In the genomic region with DNA sequence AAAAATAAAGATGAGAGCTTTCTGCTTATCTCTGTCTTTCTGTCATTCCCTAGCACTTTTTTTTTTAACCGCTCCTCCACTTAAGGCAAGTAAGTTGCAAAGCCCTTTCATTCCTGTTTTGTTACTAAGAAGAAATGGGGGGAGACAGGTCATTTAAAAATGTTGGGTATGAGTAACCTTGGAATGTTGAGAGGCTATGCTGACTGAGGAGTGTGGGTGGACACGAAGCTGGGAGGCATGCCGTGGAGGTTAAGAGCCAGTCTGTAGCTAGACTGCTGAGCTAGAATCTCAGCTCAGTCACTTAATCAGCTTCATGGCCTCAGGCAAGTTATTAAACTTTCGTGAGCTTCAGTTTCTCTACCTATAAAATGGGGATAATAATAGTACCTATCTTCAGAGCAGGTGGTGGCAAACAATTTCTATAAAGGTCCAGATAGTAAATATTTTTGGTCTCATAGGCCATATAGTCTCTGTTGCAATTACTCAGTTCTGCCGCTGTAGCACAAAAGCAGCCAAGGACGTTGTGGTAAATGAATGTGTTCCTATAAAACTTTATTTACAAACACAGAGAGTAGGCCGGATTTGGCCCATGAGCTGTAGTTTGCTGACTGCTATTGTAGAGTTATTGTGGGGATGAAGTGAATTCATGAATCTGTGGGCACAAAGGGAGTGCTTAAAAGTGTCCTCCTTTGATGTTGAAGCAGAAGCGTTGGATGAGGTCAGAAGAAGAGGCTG, we compare ENCODE assay signal across 14 cellular contexts.
DNase-seq lines count a peak whose midpoint lies in the region; ATAC-seq and TF ChIP-seq lines count a peak whose summit lies in the region.
"Had no signal": no experiment of that assay in that cellular context is flagged by ENCODE, and none has a peak within 500 bp of the region (broad histone marks: within the 10 kb centered on the region; RNA-seq: fewer than 3 reads in every experiment).

No MANE protein-coding gene starts in this region.

- H3K27me3 ChIP-seq in brain microvascular endothelial cell (replicated peaks) (no peaks in the 10 kb centered on the region), lung (ENCODE audit: control insufficient read depth, insufficient read depth) (no peaks in the 10 kb centered on the region)
- H3K27me3 ChIP-seq: gastrocnemius medialis had no signal

- peak; percentile 81 for ATAC-seq in lung (ENCODE audit: insufficient read depth, low FRiP score)
- ATAC-seq in HG03135 (IDR thresholded peaks at IDR 0.05; ENCODE audit: unreplicated experiment) = no peak
- ATAC-seq: activated CD8-positive, alpha-beta T cell treated with anti-CD3 and anti-CD28 coated beads, Interleukin-2, amount 10 ng/mL, durations not matched to agents 7 days and 5 days; gastrocnemius medialis had no signal

- peaks cover 0 to 3% of the 10 kb centered on the region in 2 donors for H3K4me1 ChIP-seq in lung (ENCODE audit: control insufficient read depth in 2 of 2, insufficient read depth in 2 of 2, low read length in 2 of 2)

- H3K4me3 ChIP-seq in LNCaP clone FGC (ENCODE audit: low read depth, low read length) = no peak overlapping the region
- no peak overlapping the region for H3K4me3 ChIP-seq in brain microvascular endothelial cell (ENCODE audit: low read depth, low read length)
- no peak overlapping the region for H3K4me3 ChIP-seq in lung
- H3K4me3 ChIP-seq: gastrocnemius medialis had no signal

- DNase-seq in AG09319 (ENCODE audit: extremely low read depth, low read depth) = peak; percentile 66
- peak; percentile 37 for DNase-seq in LNCaP clone FGC (ENCODE audit: low read depth)
- DNase-seq in brain microvascular endothelial cell = peak; percentile 90
- DNase-seq in lung (ENCODE audit: low spot score) = peak; percentile 46
- DNase-seq in DMS 273 treated with DMSO at 0.1 percent for 48 hours (lab: John Stamatoyannopoulos, UW) = no peak
- no peak for DNase-seq in CD1c-positive myeloid dendritic cell (ENCODE audit: extremely low spot score)
- no peak for DNase-seq in NCI-H2171 treated with DMSO at 0.1 percent for 48 hours (lab: John Stamatoyannopoulos, UW)
- DNase-seq: activated CD8-positive, alpha-beta T cell treated with anti-CD3 and anti-CD28 coated beads, Interleukin-2, amount 10 ng/mL, durations not matched to agents 7 days and 5 days; anterior cingulate cortex; COR-L47; gastrocnemius medialis; NCI-H1930; SIG-M5 had no signal

- 76 to 84% methylated on average over 8 of the region's 8 CpGs for WGBS in lung, 2 donors

- in situ Hi-C loops in brain microvascular endothelial cell (cut with HindIII; ENCODE audit: low pct_ligation_motif_present, low sequenced_read_pairs) = no loop called here

- H3K27ac ChIP-seq in brain microvascular endothelial cell (peak overlapping the region; percentile 73), lung (ENCODE audit: low read depth in 1 of 2, low read length in 1 of 2) (no peak overlapping the region)
- H3K27ac ChIP-seq: gastrocnemius medialis had no signal

- H3K36me3 ChIP-seq in brain microvascular endothelial cell (replicated peaks) = no peaks in the 10 kb centered on the region
- H3K36me3 ChIP-seq in lung (ENCODE audit: control insufficient read depth in 2 of 2, insufficient read depth in 2 of 2, low read length in 2 of 2) = no peaks in the 10 kb centered on the region
- H3K36me3 ChIP-seq: gastrocnemius medialis had no signal

- peaks cover 0 to 2% of the 10 kb centered on the region in 2 donors for H3K9me3 ChIP-seq in lung (ENCODE audit: control insufficient read depth in 2 of 2, insufficient read depth in 1 of 2, low read length in 1 of 2)
- H3K9me3 ChIP-seq: gastrocnemius medialis had no signal

- no peak for TF ChIP-seq CTCF in AG09319 (IDR thresholded peaks at IDR 0.05; ENCODE audit: low read depth, low read length)
- TF ChIP-seq CTCF in LNCaP clone FGC (IDR thresholded peaks at IDR 0.05; ENCODE audit: control insufficient read depth, extremely low read depth, insufficient read depth) = peak; percentile 19; the same call in 1 of the 2 replicates
- TF ChIP-seq CTCF in brain microvascular endothelial cell (IDR thresholded peaks at IDR 0.05; ENCODE audit: low read depth, low read length, missing control alignments) = no peak
- no peak for TF ChIP-seq CTCF in lung (IDR thresholded peaks at IDR 0.05; ENCODE audit: control extremely low read depth, extremely low read depth)

Comparison
In these comparisons a context has a peak if more than half of its experiments do, and no peak if none do; other contexts are left out.
1. DNase-seq: peak in AG09319 (single experiment), LNCaP clone FGC (single experiment), brain microvascular endothelial cell (single experiment) and lung (single experiment); none in DMS 273 treated with DMSO at 0.1 percent for 48 hours (single experiment), CD1c-positive myeloid dendritic cell (single experiment) and NCI-H2171 treated with DMSO at 0.1 percent for 48 hours (single experiment).